11 cellular contexts compared by ENCODE assay signal in the genomic region with DNA sequence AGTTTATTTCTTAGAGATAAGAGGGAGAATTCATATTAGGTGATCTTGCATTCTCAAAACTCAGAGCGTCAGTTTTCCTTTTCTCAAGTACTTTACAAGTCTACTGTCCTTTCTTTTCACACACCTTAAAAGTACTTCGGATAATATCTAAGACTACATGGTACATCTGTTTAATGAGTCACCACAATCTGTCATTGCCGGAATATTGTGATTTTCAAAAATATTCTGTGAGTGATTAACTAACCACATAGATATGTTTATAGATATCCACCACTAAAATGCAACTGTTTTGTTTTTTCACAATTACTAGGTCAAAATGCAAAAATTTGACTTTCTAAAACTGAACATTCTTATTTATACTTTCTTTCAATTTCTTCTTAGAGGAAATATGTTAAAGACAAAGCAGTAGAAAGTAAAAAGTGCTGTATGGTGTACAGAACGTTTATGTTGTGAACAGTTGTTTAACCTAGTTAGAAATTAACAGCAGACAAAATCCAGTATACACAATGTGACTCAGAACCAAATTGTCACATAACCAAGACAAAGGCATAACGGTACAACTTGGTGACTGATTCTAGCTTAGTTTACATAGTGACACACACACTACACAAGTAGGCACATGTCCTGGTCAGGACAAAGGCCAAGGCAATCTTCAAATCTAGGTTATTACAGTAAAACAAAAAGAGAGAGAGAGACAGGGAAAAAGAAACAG.
A peak's percentile ranks its signal among the peaks of the same experiment; 100 is the strongest.
DNase-seq lines count a peak whose midpoint lies in the region; ATAC-seq and TF ChIP-seq lines count a peak whose summit lies in the region.
"Had no signal": no experiment of that assay in that cellular context is flagged by ENCODE, and none has a peak within 500 bp of the region (broad histone marks: within the 10 kb centered on the region; RNA-seq: fewer than 3 reads in every experiment).

No MANE protein-coding gene starts in this region.

- H3K36me3 Mint-ChIP-seq in nephron (ENCODE audit: low read depth) = no peaks in the 10 kb centered on the region

- CTCF ChIA-PET in GM10248 (lab: Yijun Ruan, JAX) = no interaction called here

- H3K27me3 Mint-ChIP-seq in nephron (ENCODE audit: low read depth) = no peaks in the 10 kb centered on the region

- no peaks in the 10 kb centered on the region for H3K9me3 Mint-ChIP-seq in nephron

- TF ChIP-seq CTCF in nephron (IDR thresholded peaks at IDR 0.05; ENCODE audit: unreplicated experiment in 3 of 3) (no peak), GM10248 (IDR thresholded peaks at IDR 0.05; ENCODE audit: control extremely low read depth, extremely low read depth, low read depth, missing control alignments) (no peak)

- POLR2A ChIA-PET in GM10248 (lab: Yijun Ruan, JAX) = no interaction called here

- no peak overlapping the region for H3K4me3 Mint-ChIP-seq in nephron
- H3K4me3 Mint-ChIP-seq: neural crest cell had no signal

- DNase-seq in RKO (ENCODE audit: low spot score) (peak; percentile 12), NCI-H2107 treated with DMSO at 0.1 percent for 48 hours (lab: John Stamatoyannopoulos, UW; ENCODE audit: unreplicated experiment) (no peak), GM10248 (ENCODE audit: extremely low spot score) (no peak), DMS153 treated with DMSO at 0.1 percent for 48 hours (lab: John Stamatoyannopoulos, UW; ENCODE audit: unreplicated experiment) (no peak)
- DNase-seq: anterior cingulate cortex, NCI-H524 had no signal

- ATAC-seq in GM19324 (IDR thresholded peaks at IDR 0.05; ENCODE audit: low FRiP score, unreplicated experiment) = peak; percentile 82
- peak; percentile 60 for ATAC-seq in HG03025 (IDR thresholded peaks at IDR 0.05; ENCODE audit: low FRiP score, unreplicated experiment)
- no peak for ATAC-seq in HG02870 (IDR thresholded peaks at IDR 0.05; ENCODE audit: unreplicated experiment)

- H3K4me1 Mint-ChIP-seq in nephron = no peaks in the 10 kb centered on the region
- H3K4me1 Mint-ChIP-seq: neural crest cell had no signal

- H3K27ac Mint-ChIP-seq in nephron = peak overlapping the region in 2 of 3 experiments; percentile 28 to 67
